Comparison of ENCODE assay signal across 31 cellular contexts in the genomic region with DNA sequence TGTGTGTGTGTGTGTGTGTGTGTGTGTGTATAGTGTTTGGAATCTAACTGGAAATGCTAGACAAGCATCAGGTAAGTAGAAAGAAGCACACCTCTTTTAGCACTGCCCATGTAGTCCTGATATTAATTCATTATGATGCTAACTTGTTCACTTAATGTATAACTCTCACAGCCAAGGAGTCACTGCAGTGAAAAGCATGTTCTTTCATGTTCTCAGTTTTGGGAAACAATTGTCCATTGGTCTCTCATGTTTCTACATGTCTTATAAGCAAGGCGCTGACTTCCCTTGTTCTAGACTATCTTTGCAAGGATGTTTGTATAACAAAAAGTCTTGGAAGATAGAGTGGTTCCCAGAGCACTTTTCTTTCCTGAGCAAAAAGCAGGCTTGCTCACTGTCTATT.
"Had no signal": no experiment of that assay in that cellular context is flagged by ENCODE, and none has a peak within 500 bp of the region (broad histone marks: within the 10 kb centered on the region; RNA-seq: fewer than 3 reads in every experiment).

No MANE protein-coding gene starts in this region.

- H3K4me3 ChIP-seq: cardiac muscle cell, colonic mucosa, esophagus squamous epithelium, heart left ventricle had no signal

- H3K9me3 ChIP-seq: colonic mucosa, esophagus squamous epithelium had no signal

- DNase-seq: activated CD4-positive, alpha-beta T cell treated with anti-CD3 and anti-CD28 coated beads for 1 hour; activated CD4-positive, alpha-beta T cell treated with anti-CD3 and anti-CD28 coated beads for 4 hours; activated CD4-positive, alpha-beta T cell treated with anti-CD3 and anti-CD28 coated beads, Interleukin-2, amount 10 ng/mL, durations not matched to agents 7 days and 5 days; activated CD4-positive, alpha-beta T cell treated with anti-CD3 and anti-CD28 coated beads, Interleukin-2, amount 50 U/mL, for 4 hours; activated CD8-positive, alpha-beta memory T cell treated with anti-CD3 and anti-CD28 coated beads for 24 hours; activated CD8-positive, alpha-beta T cell treated with anti-CD3 and anti-CD28 coated beads for 36 hours; activated effector memory CD4-positive, alpha-beta T cell treated with Interleukin-2 at 50 U/mL for 16 hours; activated gamma-delta T cell treated with Interleukin-2 at 50 U/mL for 16 hours; activated naive CD4-positive, alpha-beta T cell treated with anti-CD3 and anti-CD28 coated beads, Interleukin-2, amount 50 U/mL, for 16 hours; activated naive CD4-positive, alpha-beta T cell treated with Interleukin-2 at 50 U/mL for 16 hours; activated T-cell treated with anti-CD3 and anti-CD28 coated beads, Interleukin-2, amount 50 U/mL, for 4 hours; amniotic stem cell; anterior cingulate cortex; brain microvascular endothelial cell; central memory CD4-positive, alpha-beta T cell; cerebellar nuclear complex; colonic mucosa; effector CD8-positive, alpha-beta T cell; erythroblast; esophagus squamous epithelium; glutamatergic neuron; heart left ventricle; T-helper 2 cell had no signal

- ATAC-seq: activated CD8-positive, alpha-beta T cell treated with anti-CD3 and anti-CD28 coated beads for 36 hours; activated T-cell treated with anti-CD3 and anti-CD28 coated beads, Interleukin-2, amount 50 U/mL, for 4 hours; activated T-helper 17 cell treated with anti-CD3 and anti-CD28 coated beads, Interleukin-2, amount 50 U/mL, for 72 hours; heart left ventricle; WTC11 had no signal

- H3K27me3 ChIP-seq: brain microvascular endothelial cell, cardiac muscle cell, colonic mucosa had no signal

- H3K4me1 ChIP-seq: colonic mucosa, esophagus squamous epithelium, heart left ventricle had no signal

- H3K27ac ChIP-seq: brain microvascular endothelial cell, cardiac muscle cell, colonic mucosa, esophagus squamous epithelium, heart left ventricle, VCaP had no signal

- FAIRE-seq: astrocyte, endometrium, endothelial cell of umbilical vein, frontal cortex had no signal

- H3K36me3 ChIP-seq: brain microvascular endothelial cell, cardiac muscle cell, colonic mucosa, esophagus squamous epithelium, heart left ventricle had no signal
